8 cellular contexts compared by ENCODE assay signal in the genomic region with DNA sequence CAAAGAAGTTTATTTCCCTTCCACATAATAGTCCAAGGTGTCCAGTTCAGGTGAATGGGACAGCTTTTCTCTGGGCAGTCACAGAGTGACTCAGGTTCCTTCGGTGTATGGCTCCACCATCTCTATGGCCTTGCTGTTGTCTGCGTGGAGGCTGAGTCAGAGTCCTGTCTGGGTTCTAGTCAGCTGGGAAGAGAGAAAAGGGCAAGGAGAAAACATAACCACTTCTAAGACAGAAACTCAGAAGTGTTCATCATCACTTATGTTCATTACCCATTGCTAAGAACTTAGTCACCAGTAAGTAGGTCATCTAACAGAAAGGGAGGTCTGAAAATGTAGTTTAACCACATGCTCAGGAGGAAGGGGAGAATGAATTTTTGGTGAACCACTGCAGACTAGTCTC. TPM values are rescaled to one million over a fixed set of nuclear protein-coding genes. Genes with fewer than 3 reads are reported as not detected.
A peak's percentile ranks its signal among the peaks of the same experiment; 100 is the strongest.
DNase-seq lines count a peak whose midpoint lies in the region; ATAC-seq and TF ChIP-seq lines count a peak whose summit lies in the region.
"Had no signal": no experiment of that assay in that cellular context is flagged by ENCODE, and none has a peak within 500 bp of the region (broad histone marks: within the 10 kb centered on the region; RNA-seq: fewer than 3 reads in every experiment).

No MANE protein-coding gene starts in this region.

- TF ChIP-seq CTCF in activated CD8-positive, alpha-beta T cell treated with anti-CD3 and anti-CD28 coated beads for 36 hours (IDR thresholded peaks at IDR 0.05) = no peak
- no peak for TF ChIP-seq CTCF in foreskin keratinocyte (conservative IDR thresholded peaks at IDR 0.05)

- intact Hi-C loops in activated CD8-positive, alpha-beta T cell treated with anti-CD3 and anti-CD28 coated beads for 36 hours (cut with micrococcal nuclease) = no loop called here

- no peaks in the 10 kb centered on the region for H3K27me3 Mint-ChIP-seq in activated CD8-positive, alpha-beta T cell treated with anti-CD3 and anti-CD28 coated beads for 36 hours

- peak; percentile 96 for ATAC-seq in activated CD8-positive, alpha-beta T cell treated with anti-CD3 and anti-CD28 coated beads for 36 hours
- ATAC-seq in foreskin keratinocyte (peak; percentile 98), GM19035 (IDR thresholded peaks at IDR 0.05; ENCODE audit: unreplicated experiment) (no peak), GM19328 (IDR thresholded peaks at IDR 0.05; ENCODE audit: unreplicated experiment) (no peak)

- peaks cover 17% of the 10 kb centered on the region for H3K4me1 ChIP-seq in foreskin keratinocyte

- POLR2A ChIA-PET in activated CD8-positive, alpha-beta T cell treated with anti-CD3 and anti-CD28 coated beads for 36 hours (lab: Charles Lee) = no interaction called here
- POLR2A ChIA-PET in HEK293T (lab: Yijun Ruan, JAX) = no interaction called here

- peak; percentile 23 for DNase-seq in HPDE6-E6E7 (ENCODE audit: extremely low spot score)
- DNase-seq in activated CD8-positive, alpha-beta T cell treated with anti-CD3 and anti-CD28 coated beads for 36 hours = peak; percentile 69
- peak; percentile 98 for DNase-seq in foreskin keratinocyte
- peak; percentile 26 to 41 for DNase-seq in stimulated activated CD8-positive, alpha-beta memory T cell treated with anti-CD3 and anti-CD28 coated beads, Interleukin-2, amount 100 ng/mL, for 48 hours (ENCODE audit: low read depth in 2 of 2)
- DNase-seq in HEK293T (ENCODE audit: extremely low spot score) = no peak
- DNase-seq: kidney had no signal

- CTCF ChIA-PET in activated CD8-positive, alpha-beta T cell treated with anti-CD3 and anti-CD28 coated beads for 36 hours (lab: Charles Lee) = no interaction called here
- CTCF ChIA-PET in HEK293T (lab: Yijun Ruan, JAX) = no interaction called here

- H3K9me3 Mint-ChIP-seq in activated CD8-positive, alpha-beta T cell treated with anti-CD3 and anti-CD28 coated beads for 36 hours = no peaks in the 10 kb centered on the region

- H3K27ac Mint-ChIP-seq in activated CD8-positive, alpha-beta T cell treated with anti-CD3 and anti-CD28 coated beads for 36 hours = no peak overlapping the region

- H3K4me1 Mint-ChIP-seq in activated CD8-positive, alpha-beta T cell treated with anti-CD3 and anti-CD28 coated beads for 36 hours (ENCODE audit: low read depth) = peaks cover 6% of the 10 kb centered on the region

- H3K4me3 Mint-ChIP-seq in activated CD8-positive, alpha-beta T cell treated with anti-CD3 and anti-CD28 coated beads for 36 hours = no peak overlapping the region

- H3K36me3 Mint-ChIP-seq in activated CD8-positive, alpha-beta T cell treated with anti-CD3 and anti-CD28 coated beads for 36 hours (ENCODE audit: low read depth) = no peaks in the 10 kb centered on the region

- H3K27ac ChIP-seq in foreskin keratinocyte = peak overlapping the region; percentile 78

- no peaks in the 10 kb centered on the region for H3K27me3 ChIP-seq in foreskin keratinocyte

TF ChIP-seq in HEK293T, 16 proteins besides CTCF, POLR2A, EP300 and RAD21:
- no peak for TF ChIP-seq FOXM1 (IDR thresholded peaks at IDR 0.05; ENCODE audit: borderline replicate concordance)
- no peak for TF ChIP-seq LEF1 (IDR thresholded peaks at IDR 0.05; ENCODE audit: borderline replicate concordance)
- no peak for TF ChIP-seq CTBP1 (IDR thresholded peaks at IDR 0.05; ENCODE audit: borderline replicate concordance)

RNA-seq across cellular contexts. Expression of a gene that starts 32.4 kb away (rescaled TPM):
- total RNA-seq in activated CD8-positive, alpha-beta T cell treated with anti-CD3 and anti-CD28 coated beads for 36 hours = 10 to 100 TPM in 1 of 2 experiments, 1 to 10 TPM in 1; 5.5 to 10.4 TPM
- total RNA-seq in foreskin keratinocyte = 1.3 and 1.9 TPM in 2 replicates
- polyA plus RNA-seq in foreskin keratinocyte = 0.38 and 0.45 TPM in 2 replicates

Comparison
In these comparisons a context has a peak if more than half of its experiments do, and no peak if none do; other contexts are left out.
1. ATAC-seq: peak in activated CD8-positive, alpha-beta T cell treated with anti-CD3 and anti-CD28 coated beads for 36 hours (single experiment) and foreskin keratinocyte (single experiment); none in GM19035 (single experiment) and GM19328 (single experiment).